Comparison of ENCODE assay signal across 27 cellular contexts in genomic region chr6:165735065-165735464, GRCh38.
"Had no signal": no experiment of that assay in that cellular context is flagged by ENCODE, and none has a peak within 500 bp of the region (broad histone marks: within the 10 kb centered on the region; RNA-seq: fewer than 3 reads in every experiment).

No MANE protein-coding gene starts in this region.

- H3K4me1 Mint-ChIP-seq: endodermal cell, memory B cell had no signal

- H3K27me3 ChIP-seq: colonic mucosa, esophagus squamous epithelium, gastrocnemius medialis, heart right ventricle, left lung had no signal

- H3K4me3 Mint-ChIP-seq: dendritic cell treated with granulocyte-macrophage colony-stimulating factor and Interleukin-4, amounts not matched to agents 40 ng/mL and 50 ng/mL, for 4 days; effector memory CD8-positive, alpha-beta T cell; endodermal cell; memory B cell had no signal

- H3K27ac ChIP-seq: colonic mucosa, epithelial cell of prostate, esophagus squamous epithelium, gastrocnemius medialis, heart right ventricle, left lung, lower lobe of right lung had no signal

- H3K4me3 ChIP-seq: colonic mucosa, esophagus squamous epithelium, gastrocnemius medialis, heart right ventricle, left lung, lower lobe of right lung had no signal

- ATAC-seq: effector memory CD8-positive, alpha-beta T cell; esophagus mucosa; gastrocnemius medialis; heart right ventricle; left cardiac atrium; left lung; left ventricle myocardium superior; lower lobe of right lung had no signal

- H3K36me3 ChIP-seq: colonic mucosa, esophagus squamous epithelium, gastrocnemius medialis, heart right ventricle, left lung, lower lobe of right lung had no signal

- H3K9me3 ChIP-seq: colonic mucosa, esophagus squamous epithelium, gastrocnemius medialis, lower lobe of right lung had no signal

- FAIRE-seq: endometrium, islet of Langerhans, keratinocyte had no signal

- H3K27me3 Mint-ChIP-seq: dendritic cell treated with granulocyte-macrophage colony-stimulating factor and Interleukin-4, amounts not matched to agents 40 ng/mL and 50 ng/mL, for 4 days; effector memory CD8-positive, alpha-beta T cell had no signal

- H3K36me3 Mint-ChIP-seq: memory B cell had no signal

- H3K27ac Mint-ChIP-seq: dendritic cell treated with granulocyte-macrophage colony-stimulating factor and Interleukin-4, amounts not matched to agents 40 ng/mL and 50 ng/mL, for 4 days; effector memory CD8-positive, alpha-beta T cell; endodermal cell; memory B cell had no signal

- H3K9me3 Mint-ChIP-seq: dendritic cell treated with granulocyte-macrophage colony-stimulating factor and Interleukin-4, amounts not matched to agents 40 ng/mL and 50 ng/mL, for 4 days had no signal

- H3K4me1 ChIP-seq: colonic mucosa, esophagus squamous epithelium, gastrocnemius medialis, heart right ventricle, left lung, lower lobe of right lung had no signal

- DNase-seq: colonic mucosa; cortex of kidney; effector CD8-positive, alpha-beta T cell; effector memory CD8-positive, alpha-beta T cell; endodermal cell; erythroblast; esophagus squamous epithelium; foreskin fibroblast; foreskin melanocyte; gastrocnemius medialis; glutamatergic neuron; head of caudate nucleus; heart right ventricle; hippocampal formation; left cardiac atrium; left lung; left ventricle myocardium superior; lower lobe of right lung; mesendoderm; midbrain had no signal
